8 cellular contexts compared by ENCODE assay signal in the genomic region with DNA sequence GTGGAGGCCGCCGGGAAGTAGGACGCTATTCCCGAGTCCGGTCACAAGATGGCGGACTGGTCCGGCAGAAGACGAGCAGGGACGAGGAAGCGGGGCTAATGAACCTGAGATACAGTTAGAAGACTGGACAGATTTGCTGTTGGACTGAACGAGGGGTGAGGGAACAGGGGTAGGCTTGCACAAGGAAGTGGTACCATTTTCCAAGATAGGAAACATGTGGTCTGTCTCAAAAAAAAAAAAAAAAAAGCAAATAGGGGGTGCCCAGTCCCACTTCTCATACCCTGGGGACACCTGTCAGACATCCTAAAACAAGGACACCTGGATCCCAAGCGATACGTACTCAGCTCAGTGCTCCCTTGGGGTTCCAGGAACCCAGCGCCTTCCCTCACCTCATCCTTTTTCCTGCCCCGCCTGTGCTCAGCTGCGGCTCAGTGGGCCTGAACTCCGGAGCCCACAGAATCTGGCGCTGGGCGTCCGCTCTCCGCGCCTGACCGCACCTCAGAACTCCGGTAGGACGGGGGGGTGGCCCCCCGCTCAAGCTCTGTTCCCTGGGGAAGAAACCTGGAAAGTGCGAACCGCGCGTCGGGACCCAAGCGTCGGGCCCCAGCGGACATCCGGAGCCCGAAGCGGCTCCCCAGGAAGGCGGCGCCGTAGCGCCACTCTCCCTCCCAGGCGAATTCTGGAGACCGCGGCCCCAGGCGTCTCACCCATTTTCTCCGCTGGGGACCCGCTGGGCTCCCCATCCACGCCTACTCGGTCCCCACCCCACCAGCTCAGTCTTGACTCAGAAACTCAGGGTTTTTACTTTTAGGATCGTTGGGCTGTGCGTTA. TPM values are rescaled to one million over a fixed set of nuclear protein-coding genes. Genes with fewer than 3 reads are reported as not detected.
A peak's percentile ranks its signal among the peaks of the same experiment; 100 is the strongest.
DNase-seq lines count a peak whose midpoint lies in the region; ATAC-seq and TF ChIP-seq lines count a peak whose summit lies in the region.

A gene with protein sequence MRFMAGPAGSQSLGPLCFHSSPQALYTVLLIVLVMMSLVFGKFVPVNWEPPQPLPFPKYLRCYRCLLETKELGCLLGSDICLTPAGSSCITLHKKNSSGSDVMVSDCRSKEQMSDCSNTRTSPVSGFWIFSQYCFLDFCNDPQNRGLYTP (minus strand): TSS at position 227 of the 831 bp plus-strand sequence. CDS start 694 bp downstream, outside the sequence.

- H3K27me3 ChIP-seq in body of pancreas: no peaks in the 10 kb centered on the region

- H3K4me1 ChIP-seq in body of pancreas: peaks cover 27% of the 10 kb centered on the region

- intact Hi-C loops in body of pancreas (cut with DNase I): loop anchor here (5.0 kb wide), 1 partner anchor 271 kb away; no protein-coding TSS in a partner anchor

- no peaks in the 10 kb centered on the region for H3K9me3 ChIP-seq in body of pancreas

- WGBS in body of pancreas, 2 donors: 2 to 3% methylated on average over 14 to 40 of the region's 51 CpGs

- peak; percentile 34 to 87 (median 81) for TF ChIP-seq CTCF in body of pancreas (IDR thresholded peaks at IDR 0.05)

- DNase-seq in 8988T: peak; percentile 76
- peak; percentile 34 for DNase-seq in NCI-H187 treated with DMSO at 0.1 percent for 48 hours (lab: John Stamatoyannopoulos, UW)
- peak; percentile 78 for DNase-seq in T1000 (lab: John Stamatoyannopoulos, UW)
- peak; percentile 84 to 88 (median 86) for DNase-seq in body of pancreas
- peak; percentile 63 to 83 for DNase-seq in hippocampal formation (lab: John Stamatoyannopoulos, UW)
- DNase-seq in pulmonary artery endothelial cell (ENCODE audit: low read depth, low spot score): peak; percentile 72

- TF ChIP-seq POLR2A in GM18505 (IDR thresholded peaks at IDR 0.05; ENCODE audit: borderline replicate concordance, extremely low read depth, insufficient read depth, insufficient read length) (peak; percentile 36), body of pancreas (IDR thresholded peaks at IDR 0.05) (peak in 2 of 3 donors; percentile 48 to 49)

- peak within 1 kb of the TSS in 1 of 2 donors; percentile 18 for H3K4me3 ChIP-seq in body of pancreas

- H3K36me3 ChIP-seq in body of pancreas (replicated peaks in 1 of 2; ENCODE audit: insufficient read depth in 1 of 2, low read depth in 2 of 2): no peaks in the 10 kb centered on the region

- no peak for ATAC-seq in GM18505 (IDR thresholded peaks at IDR 0.05; ENCODE audit: unreplicated experiment)
- peak; percentile 89 for ATAC-seq in body of pancreas
- ATAC-seq in GM18502 (IDR thresholded peaks at IDR 0.05; ENCODE audit: poor library complexity, unreplicated experiment): no peak

- H3K27ac ChIP-seq in body of pancreas: peak within 1 kb of the TSS in 3 of 4 donors; percentile 59 to 82 (median 70)

RNA-seq across cellular contexts. Expression of the gene that starts here (rescaled TPM):
- total RNA-seq in body of pancreas (1 to 10 TPM in 1 of 2 donors, not detected in 1; 4.4 TPM), pulmonary artery endothelial cell (0.86 and 0.88 TPM in 2 replicates)

Comparison
In these comparisons a context has a peak if more than half of its experiments do, and no peak if none do; other contexts are left out.
1. Peak in DNase-seq in pulmonary artery endothelial cell; RNA of the gene not detected or under 1 TPM.
2. DNase-seq: peak in every context shown above with its lines; median percentile 86 in body of pancreas; 78 in T1000; 76 in 8988T; 73 in hippocampal formation; 72 in pulmonary artery endothelial cell; 34 in NCI-H187 treated with DMSO at 0.1 percent for 48 hours.